Comparison of ENCODE assay signal across 8 cellular contexts in the genomic region with DNA sequence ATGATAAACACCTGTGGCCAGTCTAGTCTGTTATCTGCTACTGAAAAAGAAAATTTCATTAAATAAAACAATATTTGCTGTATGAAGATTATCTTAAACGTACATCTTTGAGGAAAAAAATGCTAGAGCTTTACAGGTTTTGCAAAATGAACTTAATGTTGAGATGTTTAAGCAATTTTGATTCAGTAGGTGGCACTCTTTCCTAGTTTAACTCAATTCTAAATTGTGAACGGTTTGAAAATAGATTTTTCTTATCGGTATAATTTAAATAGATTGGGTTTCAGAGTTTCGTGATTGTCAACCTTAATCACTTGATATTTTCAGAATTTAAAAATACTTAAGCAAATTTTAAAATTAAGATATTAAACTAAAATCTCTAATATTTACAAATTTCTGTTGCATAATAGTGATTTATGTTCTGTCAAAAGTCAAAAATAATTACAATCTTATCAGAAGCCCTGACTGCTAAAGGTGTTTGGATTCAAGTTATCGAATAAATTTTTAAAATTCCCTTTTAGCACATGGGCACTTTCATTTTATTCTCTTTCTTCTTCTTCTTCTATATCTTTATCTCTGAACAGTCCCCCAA. TPM values are rescaled to one million over a fixed set of nuclear protein-coding genes. Genes with fewer than 3 reads are reported as not detected.
DNase-seq lines count a peak whose midpoint lies in the region; ATAC-seq and TF ChIP-seq lines count a peak whose summit lies in the region.

No MANE protein-coding gene starts in this region.

- ATAC-seq in SK-N-SH treated with all-trans-retinoic acid at 6 μM for 48 hours, result peak; percentile 63
- ATAC-seq in HG03039 (IDR thresholded peaks at IDR 0.05; ENCODE audit: unreplicated experiment), result no peak
- ATAC-seq in activated T-helper 17 cell treated with anti-CD3 and anti-CD28 coated beads, Interleukin-2, amount 50 U/mL, for 72 hours (replicated peaks), result no peak

- no peaks in the 10 kb centered on the region for H3K9me3 ChIP-seq in KOPT-K1 (ENCODE audit: insufficient read depth, low read length, poor library complexity, severe bottlenecking)
- no peaks in the 10 kb centered on the region for H3K9me3 ChIP-seq in fibroblast of lung (ENCODE audit: control insufficient read depth, insufficient read depth, low read depth, low read length)

- no peaks in the 10 kb centered on the region for H3K27me3 Mint-ChIP-seq in activated T-helper 17 cell treated with anti-CD3 and anti-CD28 coated beads, Interleukin-2, amount 50 U/mL, for 72 hours

- H4K20me1 ChIP-seq in fibroblast of lung (ENCODE audit: control insufficient read depth, extremely low read depth, insufficient read depth, low read length), result no peaks in the 10 kb centered on the region

- no peak overlapping the region for H3K4me3 ChIP-seq in fibroblast of lung (replicated peaks in 1 of 4; ENCODE audit: control extremely low read depth in 1 of 4, insufficient read depth in 1 of 4, low read depth in 3 of 4, low read length in 4 of 4)

- H2AFZ ChIP-seq in fibroblast of lung (ENCODE audit: low read length), result no peak overlapping the region

- TF ChIP-seq CTCF in fibroblast of lung (conservative IDR thresholded peaks at IDR 0.05 in 1 of 2, IDR thresholded peaks at IDR 0.05 in 1 of 2; ENCODE audit: low read depth in 1 of 2, low read length in 2 of 2), result peak in 1 of 2 donors; percentile 41

- H3K36me3 Mint-ChIP-seq in activated T-helper 17 cell treated with anti-CD3 and anti-CD28 coated beads, Interleukin-2, amount 50 U/mL, for 72 hours (ENCODE audit: low read depth), result no peaks in the 10 kb centered on the region

- peak; percentile 49 for DNase-seq in DMS53 (lab: John Stamatoyannopoulos, UW)
- peak; percentile 30 to 73 for DNase-seq in fibroblast of lung (ENCODE audit: low read depth in 2 of 2)
- DNase-seq in renal cortical epithelial cell (ENCODE audit: low read depth), result peak; percentile 67
- DNase-seq in DMS79 (lab: John Stamatoyannopoulos, UW), result no peak

- no peak overlapping the region for H3K27ac Mint-ChIP-seq in activated T-helper 17 cell treated with anti-CD3 and anti-CD28 coated beads, Interleukin-2, amount 50 U/mL, for 72 hours

- no peak overlapping the region for H3K4me2 ChIP-seq in fibroblast of lung (ENCODE audit: extremely low read depth, insufficient read depth, low read length)

- H3K4me3 Mint-ChIP-seq in activated T-helper 17 cell treated with anti-CD3 and anti-CD28 coated beads, Interleukin-2, amount 50 U/mL, for 72 hours, result no peak overlapping the region

- H3K36me3 ChIP-seq in KOPT-K1 (ENCODE audit: insufficient read depth, low read length), result no peaks in the 10 kb centered on the region
- no peaks in the 10 kb centered on the region for H3K36me3 ChIP-seq in fibroblast of lung (ENCODE audit: control insufficient read depth, insufficient read depth, low read length)

- no peaks in the 10 kb centered on the region for H3K4me1 ChIP-seq in fibroblast of lung (ENCODE audit: control insufficient read depth, extremely low read depth, insufficient read depth, low read length)

- no peak overlapping the region for H3K9ac ChIP-seq in fibroblast of lung (ENCODE audit: insufficient read depth, low read length)

- H3K79me2 ChIP-seq in fibroblast of lung (ENCODE audit: control insufficient read depth, insufficient read depth, low read length), result no peaks in the 10 kb centered on the region

- H3K27ac ChIP-seq in KOPT-K1 (ENCODE audit: low read depth, low read length, poor library complexity, severe bottlenecking) (peak overlapping the region; percentile 81), fibroblast of lung (ENCODE audit: insufficient read depth, low read length) (no peak overlapping the region)

- no peaks in the 10 kb centered on the region for H3K9me3 Mint-ChIP-seq in activated T-helper 17 cell treated with anti-CD3 and anti-CD28 coated beads, Interleukin-2, amount 50 U/mL, for 72 hours

- no peaks in the 10 kb centered on the region for H3K27me3 ChIP-seq in fibroblast of lung (ENCODE audit: control insufficient read depth, insufficient read depth, low read length)

- H3K4me1 Mint-ChIP-seq in activated T-helper 17 cell treated with anti-CD3 and anti-CD28 coated beads, Interleukin-2, amount 50 U/mL, for 72 hours, result peaks cover 5% of the 10 kb centered on the region

TF ChIP-seq in SK-N-SH treated with all-trans-retinoic acid at 6 μM for 48 hours, 23 proteins besides CTCF, POLR2A, EP300 and RAD21 (continues in another document):
- TF ChIP-seq SNAI2 (CRISPR knock-in tag; IDR thresholded peaks at IDR 0.05) (no peak), TOX (CRISPR knock-in tag; IDR thresholded peaks at IDR 0.05; ENCODE audit: borderline replicate concordance) (no peak), OSR1 (CRISPR knock-in tag; IDR thresholded peaks at IDR 0.05) (no peak), ZFP30 (CRISPR knock-in tag; IDR thresholded peaks at IDR 0.05) (no peak), ARNTL (CRISPR knock-in tag; IDR thresholded peaks at IDR 0.05; ENCODE audit: borderline replicate concordance, low read depth) (no peak), GLIS3 (CRISPR knock-in tag; IDR thresholded peaks at IDR 0.05) (no peak), ISL1 (CRISPR knock-in tag; IDR thresholded peaks at IDR 0.05) (no peak), ZFP3 (CRISPR knock-in tag; IDR thresholded peaks at IDR 0.05) (no peak), ZNF8 (CRISPR knock-in tag; IDR thresholded peaks at IDR 0.05) (no peak), ZC3H10 (CRISPR knock-in tag; IDR thresholded peaks at IDR 0.05) (no peak), PPARA (CRISPR knock-in tag; IDR thresholded peaks at IDR 0.05; ENCODE audit: borderline replicate concordance) (no peak), RARB (CRISPR knock-in tag; IDR thresholded peaks at IDR 0.05) (no peak), BACH2 (CRISPR knock-in tag; IDR thresholded peaks at IDR 0.05; ENCODE audit: borderline replicate concordance) (no peak), CSDC2 (CRISPR knock-in tag; IDR thresholded peaks at IDR 0.05) (no peak)
- TF ChIP-seq, protein P1, sequence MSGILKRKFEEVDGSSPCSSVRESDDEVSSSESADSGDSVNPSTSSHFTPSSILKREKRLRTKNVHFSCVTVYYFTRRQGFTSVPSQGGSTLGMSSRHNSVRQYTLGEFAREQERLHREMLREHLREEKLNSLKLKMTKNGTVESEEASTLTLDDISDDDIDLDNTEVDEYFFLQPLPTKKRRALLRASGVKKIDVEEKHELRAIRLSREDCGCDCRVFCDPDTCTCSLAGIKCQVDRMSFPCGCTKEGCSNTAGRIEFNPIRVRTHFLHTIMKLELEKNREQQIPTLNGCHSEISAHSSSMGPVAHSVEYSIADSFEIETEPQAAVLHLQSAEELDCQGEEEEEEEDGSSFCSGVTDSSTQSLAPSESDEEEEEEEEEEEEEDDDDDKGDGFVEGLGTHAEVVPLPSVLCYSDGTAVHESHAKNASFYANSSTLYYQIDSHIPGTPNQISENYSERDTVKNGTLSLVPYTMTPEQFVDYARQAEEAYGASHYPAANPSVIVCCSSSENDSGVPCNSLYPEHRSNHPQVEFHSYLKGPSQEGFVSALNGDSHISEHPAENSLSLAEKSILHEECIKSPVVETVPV (CRISPR knock-in tag; IDR thresholded peaks at IDR 0.05), result no peak
- TF ChIP-seq, protein P2, sequence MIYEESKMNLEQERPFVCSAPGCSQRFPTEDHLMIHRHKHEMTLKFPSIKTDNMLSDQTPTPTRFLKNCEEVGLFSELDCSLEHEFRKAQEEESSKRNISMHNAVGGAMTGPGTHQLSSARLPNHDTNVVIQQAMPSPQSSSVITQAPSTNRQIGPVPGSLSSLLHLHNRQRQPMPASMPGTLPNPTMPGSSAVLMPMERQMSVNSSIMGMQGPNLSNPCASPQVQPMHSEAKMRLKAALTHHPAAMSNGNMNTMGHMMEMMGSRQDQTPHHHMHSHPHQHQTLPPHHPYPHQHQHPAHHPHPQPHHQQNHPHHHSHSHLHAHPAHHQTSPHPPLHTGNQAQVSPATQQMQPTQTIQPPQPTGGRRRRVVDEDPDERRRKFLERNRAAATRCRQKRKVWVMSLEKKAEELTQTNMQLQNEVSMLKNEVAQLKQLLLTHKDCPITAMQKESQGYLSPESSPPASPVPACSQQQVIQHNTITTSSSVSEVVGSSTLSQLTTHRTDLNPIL (CRISPR knock-in tag; IDR thresholded peaks at IDR 0.05; ENCODE audit: low read depth), result no peak
- TF ChIP-seq, protein P3, sequence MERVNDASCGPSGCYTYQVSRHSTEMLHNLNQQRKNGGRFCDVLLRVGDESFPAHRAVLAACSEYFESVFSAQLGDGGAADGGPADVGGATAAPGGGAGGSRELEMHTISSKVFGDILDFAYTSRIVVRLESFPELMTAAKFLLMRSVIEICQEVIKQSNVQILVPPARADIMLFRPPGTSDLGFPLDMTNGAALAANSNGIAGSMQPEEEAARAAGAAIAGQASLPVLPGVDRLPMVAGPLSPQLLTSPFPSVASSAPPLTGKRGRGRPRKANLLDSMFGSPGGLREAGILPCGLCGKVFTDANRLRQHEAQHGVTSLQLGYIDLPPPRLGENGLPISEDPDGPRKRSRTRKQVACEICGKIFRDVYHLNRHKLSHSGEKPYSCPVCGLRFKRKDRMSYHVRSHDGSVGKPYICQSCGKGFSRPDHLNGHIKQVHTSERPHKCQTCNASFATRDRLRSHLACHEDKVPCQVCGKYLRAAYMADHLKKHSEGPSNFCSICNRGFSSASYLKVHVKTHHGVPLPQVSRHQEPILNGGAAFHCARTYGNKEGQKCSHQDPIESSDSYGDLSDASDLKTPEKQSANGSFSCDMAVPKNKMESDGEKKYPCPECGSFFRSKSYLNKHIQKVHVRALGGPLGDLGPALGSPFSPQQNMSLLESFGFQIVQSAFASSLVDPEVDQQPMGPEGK (CRISPR knock-in tag; IDR thresholded peaks at IDR 0.05; ENCODE audit: borderline replicate concordance), result no peak

RNA-seq across cellular contexts. Expression of a gene that starts 7.0 kb away (rescaled TPM):
- total RNA-seq in fibroblast of lung (12.6 and 19.3 TPM in 2 replicates), renal cortical epithelial cell (11.3 and 39.6 TPM in 2 replicates)
- polyA plus RNA-seq in fibroblast of lung, result 19.2 and 20.9 TPM in 2 replicates
- polyA plus RNA-seq in fibroblast of lung (2012), result 16.2 and 17.0 TPM in 2 replicates
- polyA minus RNA-seq in fibroblast of lung (ENCODE audit: low replicate concordance), result 26.2 and 41.4 TPM in 2 replicates
- 10 to 100 TPM; 28.9 to 46.2 TPM for total RNA-seq in activated T-helper 17 cell treated with anti-CD3 and anti-CD28 coated beads, Interleukin-2, amount 50 U/mL, for 72 hours

RNA-seq across cellular contexts. Expression of a gene that starts 47.0 kb away (rescaled TPM):
- total RNA-seq in fibroblast of lung (57.0 and 67.2 TPM in 2 replicates), renal cortical epithelial cell (37.5 and 124 TPM in 2 replicates)
- polyA plus RNA-seq in fibroblast of lung, result 19.3 and 27.2 TPM in 2 replicates
- polyA plus RNA-seq in fibroblast of lung (2012), result 42.8 and 44.9 TPM in 2 replicates
- polyA minus RNA-seq in fibroblast of lung (ENCODE audit: low replicate concordance), result 1.5 and 12.5 TPM in 2 replicates
- 10 to 100 TPM; 62.8 to 94.6 TPM for total RNA-seq in activated T-helper 17 cell treated with anti-CD3 and anti-CD28 coated beads, Interleukin-2, amount 50 U/mL, for 72 hours
